8 cellular contexts compared by ENCODE assay signal in the genomic region with DNA sequence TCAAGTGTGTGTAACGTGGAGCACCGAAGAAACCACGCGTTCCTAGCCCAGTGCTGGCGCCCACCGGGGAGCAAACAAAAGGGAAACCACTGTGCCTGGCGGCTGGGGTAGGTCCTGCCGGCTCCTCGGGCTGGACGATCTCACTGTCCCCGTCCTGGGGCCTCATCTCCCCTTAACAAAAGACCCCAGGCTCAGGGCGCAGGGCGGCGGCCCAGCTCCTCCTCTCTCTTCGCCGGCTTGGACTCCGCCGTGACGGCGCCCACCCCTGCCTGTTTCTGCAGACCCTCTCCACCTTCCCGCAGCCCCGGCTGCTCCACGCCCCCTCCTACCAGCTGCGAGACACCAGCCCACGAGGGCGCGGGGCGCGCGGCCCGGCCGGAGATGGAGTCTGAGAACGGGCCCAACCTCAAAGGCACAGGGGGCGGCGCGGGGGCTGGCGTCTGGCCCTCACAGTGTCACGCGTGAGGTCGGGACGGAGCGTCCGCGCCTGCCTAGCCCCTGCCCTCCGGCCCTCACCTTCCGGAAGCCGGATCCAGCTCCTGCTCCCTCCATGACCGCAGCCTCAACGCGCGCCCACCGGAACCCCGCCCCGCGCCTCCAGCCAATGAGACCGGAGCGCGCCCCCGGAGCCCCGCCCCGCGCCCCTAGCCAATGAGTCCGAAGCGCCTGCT. TPM values are rescaled to one million over a fixed set of nuclear protein-coding genes. Genes with fewer than 3 reads are reported as not detected.
DNase-seq lines count a peak whose midpoint lies in the region; ATAC-seq and TF ChIP-seq lines count a peak whose summit lies in the region.

A gene (minus strand): TSS at position 569 of the 671 bp plus-strand sequence. CDS start 17 bp downstream, at position 552.

- H4K20me1 ChIP-seq in Karpas-422 (ENCODE audit: insufficient read depth, low read depth, low read length), result peaks cover 3% of the 10 kb centered on the region; the same call in 1 of the 2 replicates

- no peaks in the 10 kb centered on the region for H3K27me3 ChIP-seq in Karpas-422 (ENCODE audit: low read length)
- no peaks in the 10 kb centered on the region for H3K27me3 ChIP-seq in upper lobe of right lung

- H3K79me2 ChIP-seq in Karpas-422 (ENCODE audit: low read length), result peaks cover 26% of the 10 kb centered on the region

- peak within 1 kb of the TSS; percentile 96 for H3K4me2 ChIP-seq in Karpas-422 (ENCODE audit: low read depth, low read length, poor library complexity, severe bottlenecking)

- H3K9me3 ChIP-seq in Karpas-422 (ENCODE audit: low read length) (no peaks in the 10 kb centered on the region), upper lobe of right lung (no peaks in the 10 kb centered on the region)

- H2AFZ ChIP-seq in Karpas-422 (ENCODE audit: low read length), result peak within 1 kb of the TSS; percentile 84

- H3K36me3 Mint-ChIP-seq in memory B cell, result peaks cover 2% of the 10 kb centered on the region

- DNase-seq in Karpas-422 (no peak), cardiac fibroblast (ENCODE audit: low read depth in 2 of 2) (no peak), memory B cell (ENCODE audit: low spot score in 2 of 2) (peak in 1 of 2 donors; percentile 90), upper lobe of right lung (no peak), HPDE6-E6E7 (ENCODE audit: extremely low spot score) (no peak), nucleus accumbens (lab: John Stamatoyannopoulos, UW) (no peak), activated gamma-delta T cell treated with Interleukin-2 at 50 U/mL for 16 hours (no peak)

- TF ChIP-seq CTCF in cardiac fibroblast (IDR thresholded peaks at IDR 0.05; ENCODE audit: low read depth, low read length) (no peak), upper lobe of right lung (IDR thresholded peaks at IDR 0.05) (no peak)

- H3K4me1 ChIP-seq in Karpas-422 (ENCODE audit: low read length) (peaks cover 30% of the 10 kb centered on the region), upper lobe of right lung (peaks cover 20% of the 10 kb centered on the region)

- peak within 1 kb of the TSS; percentile 74 for H3K4me3 Mint-ChIP-seq in memory B cell

- H3K27me3 Mint-ChIP-seq in memory B cell, result peaks cover 2% of the 10 kb centered on the region

- H3K4me1 Mint-ChIP-seq in memory B cell, result peaks cover 6% of the 10 kb centered on the region

- H3K36me3 ChIP-seq in Karpas-422 (ENCODE audit: insufficient read depth, low read length), result no peaks in the 10 kb centered on the region
- H3K36me3 ChIP-seq in upper lobe of right lung, result no peaks in the 10 kb centered on the region

- peak within 1 kb of the TSS; percentile 61 for H3K27ac ChIP-seq in Karpas-422 (ENCODE audit: low read length)
- peak within 1 kb of the TSS; percentile 78 for H3K27ac ChIP-seq in upper lobe of right lung

- intact Hi-C loops in upper lobe of right lung (cut with DNase I), result no loop called here

- H3K9me3 Mint-ChIP-seq in memory B cell, result no peaks in the 10 kb centered on the region

- peak within 1 kb of the TSS; percentile 97 for H3K9ac ChIP-seq in Karpas-422 (ENCODE audit: low read length)

- H3K27ac Mint-ChIP-seq in memory B cell, result peak within 1 kb of the TSS; percentile 48

- peak within 1 kb of the TSS; percentile 98 for H3K4me3 ChIP-seq in Karpas-422 (ENCODE audit: low read length)
- peak within 1 kb of the TSS; percentile 73 to 94 for H3K4me3 ChIP-seq in cardiac fibroblast (replicated peaks in 1 of 2; ENCODE audit: low read depth in 2 of 2, low read length in 2 of 2)
- peak within 1 kb of the TSS; percentile 98 for H3K4me3 ChIP-seq in upper lobe of right lung

- no peaks in the 10 kb centered on the region for H3K9me2 ChIP-seq in Karpas-422 (replicated peaks; ENCODE audit: insufficient read depth, low read length)

- ATAC-seq in GM18502 (IDR thresholded peaks at IDR 0.05; ENCODE audit: poor library complexity, unreplicated experiment), result peak; percentile 17
- peak; percentile 7 for ATAC-seq in memory B cell (ENCODE audit: low read depth)
- no peak for ATAC-seq in upper lobe of right lung

RNA-seq across cellular contexts. Expression of the gene that starts here (rescaled TPM):
- 51.4 and 69.3 TPM in 2 replicates for total RNA-seq in Karpas-422 (2014; rRNA removed; shearing (Covaris generic); ENCODE audit: low replicate concordance)
- 40.2 TPM for total RNA-seq in upper lobe of right lung
